10 cellular contexts compared by ENCODE assay signal in genomic region chr5:142697846-142698245, GRCh38. TPM values are rescaled to one million over a fixed set of nuclear protein-coding genes. Genes with fewer than 3 reads are reported as not detected.
DNase-seq lines count a peak whose midpoint lies in the region; ATAC-seq, FAIRE-seq and TF ChIP-seq lines count a peak whose summit lies in the region.
"Had no signal": no experiment of that assay in that cellular context is flagged by ENCODE, and none has a peak within 500 bp of the region (broad histone marks: within the 10 kb centered on the region; RNA-seq: fewer than 3 reads in every experiment).

No MANE protein-coding gene starts in this region.

- H3F3A ChIP-seq in PC-9 (ENCODE audit: insufficient read depth, low read depth): no peaks in the 10 kb centered on the region; the same call in 1 of the 2 replicates

- TF ChIP-seq CTCF in bronchial epithelial cell (IDR thresholded peaks at IDR 0.05; ENCODE audit: insufficient read depth, low read length, severe bottlenecking) (no peak), PC-9 (conservative IDR thresholded peaks at IDR 0.05) (no peak)

- intact Hi-C loops in PC-9 (cut with micrococcal nuclease; ENCODE audit: unreplicated experiment): loop anchor here (5.0 to 10.0 kb wide), 3 partner anchors 101 to 706 kb away; partner anchors contain the start of gene SPRY4

- ATAC-seq in HG03139 (IDR thresholded peaks at IDR 0.05; ENCODE audit: unreplicated experiment): no peak

- no peaks in the 10 kb centered on the region for H3K9me3 ChIP-seq in PC-9 (ENCODE audit: insufficient read depth, low read depth)
- H3K9me3 ChIP-seq: neutrophil had no signal

- peaks cover 12% of the 10 kb centered on the region for H3K4me1 ChIP-seq in PC-9 (replicated peaks; ENCODE audit: insufficient read depth)

- peaks cover 3% of the 10 kb centered on the region for H3K27me3 ChIP-seq in bronchial epithelial cell (ENCODE audit: control insufficient read depth, insufficient read depth, low read length)
- no peaks in the 10 kb centered on the region for H3K27me3 ChIP-seq in PC-9 (ENCODE audit: insufficient read depth, low read depth)

- peak overlapping the region; percentile 80 for H3K27ac ChIP-seq in substantia nigra (ENCODE audit: low read depth, low read length, poor library complexity, severe bottlenecking)
- no peak overlapping the region for H3K27ac ChIP-seq in PC-9
- H3K27ac ChIP-seq: neutrophil had no signal

- in situ Hi-C loops in ACHN (cut with HindIII; ENCODE audit: low pct_ligation_motif_present, low pct_unique_long_range_greater_than_20kb, low sequenced_read_pairs): no loop called here

- peak; percentile 75 for FAIRE-seq in bronchial epithelial cell (lab: Jason Lieb, UNC)

- H3K79me2 ChIP-seq in PC-9 (ENCODE audit: low read depth): no peaks in the 10 kb centered on the region

- no peaks in the 10 kb centered on the region for H3K9me2 ChIP-seq in PC-9 (ENCODE audit: insufficient read depth)

- H3K4me3 ChIP-seq in bronchial epithelial cell (ENCODE audit: low read depth, low read length) (no peak overlapping the region), PC-9 (no peak overlapping the region)

- H2AFZ ChIP-seq in PC-9: no peak overlapping the region

- H3K4me2 ChIP-seq in PC-9: no peak overlapping the region

- CTCF ChIA-PET in PC-9 (lab: Charles Lee): interaction anchor here (1.1 to 2.2 kb wide), 3 partner anchors 12 to 87 kb away, joined by 4 to 20 read pairs (median 6); partner anchors contain the start of gene FGF1

- no TSS peak for BruUV-seq in PC-9 (replicated peaks; lab: Mats Ljungman, UMichigan)

- H4K20me1 ChIP-seq in PC-9 (ENCODE audit: insufficient read depth): no peaks in the 10 kb centered on the region

- POLR2A ChIA-PET in PC-9 (lab: Charles Lee; ENCODE audit: unreplicated experiment): no interaction called here

- H3K36me3 ChIP-seq in bronchial epithelial cell (ENCODE audit: control insufficient read depth, insufficient read depth, low read length) (no peaks in the 10 kb centered on the region), PC-9 (ENCODE audit: low read depth) (no peaks in the 10 kb centered on the region)
- H3K36me3 ChIP-seq: neutrophil had no signal

- peak; percentile 8 for DNase-seq in NCI-H1105 (lab: John Stamatoyannopoulos, UW)
- no peak for DNase-seq in bronchial epithelial cell (ENCODE audit: low read depth)
- peak; percentile 52 for DNase-seq in kidney tubule cell (ENCODE audit: low spot score)
- peak in 16 of 49 donors; percentile 14 to 88 (median 34) for DNase-seq in substantia nigra (lab: John Stamatoyannopoulos, UW)
- no peak for DNase-seq in ACHN
- no peak for DNase-seq in inferior parietal cortex (ENCODE audit: extremely low spot score)
- DNase-seq in PC-9: no peak
- DNase-seq: NCI-H1417 had no signal

RNA-seq across cellular contexts. Expression of gene FGF1, which starts 12.0 kb away (rescaled TPM):
- total RNA-seq in bronchial epithelial cell (under 0.01 and 0.38 TPM in 2 replicates), PC-9 (2021) (0.23 and 0.44 TPM in 2 replicates)

Comparison
In these comparisons a context has a peak if more than half of its experiments do, and no peak if none do; other contexts are left out.
1. DNase-seq: peak in NCI-H1105 (single experiment) and kidney tubule cell (single experiment); none in bronchial epithelial cell (single experiment), ACHN (single experiment), inferior parietal cortex (single experiment) and PC-9 (0 of 2).